11 cellular contexts compared by ENCODE assay signal in the genomic region with DNA sequence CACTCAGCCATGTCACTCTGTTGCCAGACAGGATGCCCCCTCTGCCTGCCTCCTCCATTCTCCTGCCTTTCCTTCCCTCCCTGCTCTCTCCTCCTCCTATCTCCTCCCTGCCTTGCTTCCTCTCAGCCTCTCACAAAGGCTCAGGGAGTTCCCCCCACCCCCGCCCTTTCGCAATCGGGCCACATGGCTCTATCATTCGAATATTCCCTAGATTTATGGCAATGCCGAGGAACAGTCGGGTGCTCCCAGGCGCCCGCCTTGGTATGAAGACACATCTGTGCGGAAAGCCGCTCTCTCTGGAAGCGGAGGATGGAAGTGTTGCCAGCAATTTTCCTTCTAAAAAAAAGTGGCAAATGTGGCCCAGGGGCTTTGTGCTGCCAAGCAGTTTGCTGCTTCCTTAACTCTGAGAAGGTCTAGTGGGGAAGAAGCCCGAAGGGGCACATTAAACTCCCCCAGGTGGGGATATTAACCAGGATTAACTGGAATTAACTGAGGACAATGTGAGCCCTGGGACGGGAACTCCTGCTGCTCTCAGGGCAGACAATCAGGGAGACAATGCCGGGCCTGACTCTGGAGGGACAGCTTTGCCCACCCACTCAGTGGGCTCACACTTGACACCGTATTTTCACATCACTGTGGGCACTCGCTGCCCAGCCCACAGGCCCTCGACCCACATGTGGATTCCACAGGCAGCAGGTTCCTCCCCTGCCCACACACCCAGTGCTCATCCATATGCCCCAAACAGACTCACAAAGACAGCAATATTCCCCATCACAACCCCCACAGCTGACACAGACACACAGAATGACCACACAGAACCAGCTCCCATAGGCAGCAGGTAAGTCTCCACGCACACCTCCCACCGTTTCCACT.
DNase-seq lines count a peak whose midpoint lies in the region; ATAC-seq, FAIRE-seq and TF ChIP-seq lines count a peak whose summit lies in the region.
"Had no signal": no experiment of that assay in that cellular context is flagged by ENCODE, and none has a peak within 500 bp of the region (broad histone marks: within the 10 kb centered on the region; RNA-seq: fewer than 3 reads in every experiment).

No MANE protein-coding gene starts in this region.

- H3K36me3 Mint-ChIP-seq in activated CD8-positive, alpha-beta T cell treated with anti-CD3 and anti-CD28 coated beads, Interleukin-2, amount 10 ng/mL, durations not matched to agents 7 days and 5 days (ENCODE audit: low read depth): no peaks in the 10 kb centered on the region
- no peaks in the 10 kb centered on the region for H3K36me3 Mint-ChIP-seq in activated CD8-positive, alpha-beta T cell treated with anti-CD3 and anti-CD28 coated beads for 36 hours (ENCODE audit: low read depth)

- peaks cover 24% of the 10 kb centered on the region for H3K4me1 Mint-ChIP-seq in activated CD8-positive, alpha-beta T cell treated with anti-CD3 and anti-CD28 coated beads, Interleukin-2, amount 10 ng/mL, durations not matched to agents 7 days and 5 days (ENCODE audit: low read depth)
- peaks cover 39% of the 10 kb centered on the region for H3K4me1 Mint-ChIP-seq in activated CD8-positive, alpha-beta T cell treated with anti-CD3 and anti-CD28 coated beads for 36 hours (ENCODE audit: low read depth)

- FAIRE-seq in GM19239 (lab: Jason Lieb, UNC): no peak

- no peaks in the 10 kb centered on the region for H3K27me3 Mint-ChIP-seq in activated CD8-positive, alpha-beta T cell treated with anti-CD3 and anti-CD28 coated beads, Interleukin-2, amount 10 ng/mL, durations not matched to agents 7 days and 5 days (ENCODE audit: low read depth)
- peaks cover 3% of the 10 kb centered on the region for H3K27me3 Mint-ChIP-seq in activated CD8-positive, alpha-beta T cell treated with anti-CD3 and anti-CD28 coated beads for 36 hours

- intact Hi-C loops in activated CD8-positive, alpha-beta T cell treated with anti-CD3 and anti-CD28 coated beads for 36 hours (cut with micrococcal nuclease): no loop called here

- H3K27ac Mint-ChIP-seq in activated CD8-positive, alpha-beta T cell treated with anti-CD3 and anti-CD28 coated beads, Interleukin-2, amount 10 ng/mL, durations not matched to agents 7 days and 5 days: peak overlapping the region; percentile 16
- no peak overlapping the region for H3K27ac Mint-ChIP-seq in activated CD8-positive, alpha-beta T cell treated with anti-CD3 and anti-CD28 coated beads for 36 hours

- H3K4me3 Mint-ChIP-seq in activated CD8-positive, alpha-beta T cell treated with anti-CD3 and anti-CD28 coated beads, Interleukin-2, amount 10 ng/mL, durations not matched to agents 7 days and 5 days: no peak overlapping the region
- H3K4me3 Mint-ChIP-seq in activated CD8-positive, alpha-beta T cell treated with anti-CD3 and anti-CD28 coated beads for 36 hours: no peak overlapping the region

- CTCF ChIA-PET in activated CD8-positive, alpha-beta T cell treated with anti-CD3 and anti-CD28 coated beads, Interleukin-2, amount 10 ng/mL, durations not matched to agents 7 days and 5 days (lab: Charles Lee): no interaction called here
- CTCF ChIA-PET in activated CD8-positive, alpha-beta T cell treated with anti-CD3 and anti-CD28 coated beads for 36 hours (lab: Charles Lee): no interaction called here

- POLR2A ChIA-PET in activated CD8-positive, alpha-beta T cell treated with anti-CD3 and anti-CD28 coated beads, Interleukin-2, amount 10 ng/mL, durations not matched to agents 7 days and 5 days (lab: Charles Lee): no interaction called here
- POLR2A ChIA-PET in activated CD8-positive, alpha-beta T cell treated with anti-CD3 and anti-CD28 coated beads for 36 hours (lab: Charles Lee): no interaction called here

- no peak for TF ChIP-seq CTCF in activated CD8-positive, alpha-beta T cell treated with anti-CD3 and anti-CD28 coated beads for 36 hours (IDR thresholded peaks at IDR 0.05)
- no peak for TF ChIP-seq CTCF in VCaP (conservative IDR thresholded peaks at IDR 0.05)

- H3K27ac ChIP-seq in VCaP: peak overlapping the region; percentile 69

- H3K9me3 Mint-ChIP-seq in activated CD8-positive, alpha-beta T cell treated with anti-CD3 and anti-CD28 coated beads, Interleukin-2, amount 10 ng/mL, durations not matched to agents 7 days and 5 days (ENCODE audit: insufficient read depth): no peaks in the 10 kb centered on the region
- H3K9me3 Mint-ChIP-seq in activated CD8-positive, alpha-beta T cell treated with anti-CD3 and anti-CD28 coated beads for 36 hours: no peaks in the 10 kb centered on the region

- no peak for DNase-seq in activated CD8-positive, alpha-beta T cell treated with anti-CD3 and anti-CD28 coated beads, Interleukin-2, amount 10 ng/mL, durations not matched to agents 7 days and 5 days
- no peak for DNase-seq in activated CD8-positive, alpha-beta T cell treated with anti-CD3 and anti-CD28 coated beads for 36 hours
- DNase-seq in iris pigment epithelial cell (ENCODE audit: low read depth): peak; percentile 76
- DNase-seq in stromal cell of bone marrow (ENCODE audit: low read depth): peak; percentile 67
- DNase-seq in stimulated activated CD4-positive, alpha-beta T cell treated with anti-CD3 and anti-CD28 coated beads, Interleukin-2, amount 100 ng/mL, for 24 hours: no peak
- DNase-seq in GM19239 (ENCODE audit: insufficient read length, low spot score): no peak
- DNase-seq in NOMO-1 (lab: John Stamatoyannopoulos, UW; ENCODE audit: unreplicated experiment in 2 of 2): no peak
- DNase-seq: activated CD8-positive, alpha-beta memory T cell treated with anti-CD3 and anti-CD28 coated beads, Interleukin-2, amount 50 U/mL, for 48 hours; AML-193; midbrain had no signal

- no peak for ATAC-seq in activated CD8-positive, alpha-beta T cell treated with anti-CD3 and anti-CD28 coated beads, Interleukin-2, amount 10 ng/mL, durations not matched to agents 7 days and 5 days
- ATAC-seq in activated CD8-positive, alpha-beta T cell treated with anti-CD3 and anti-CD28 coated beads for 36 hours: no peak

Comparison
In these comparisons a context has a peak if more than half of its experiments do, and no peak if none do; other contexts are left out.
1. DNase-seq: peak in iris pigment epithelial cell (single experiment) and stromal cell of bone marrow (single experiment); none in activated CD8-positive, alpha-beta T cell treated with anti-CD3 and anti-CD28 coated beads, Interleukin-2, amount 10 ng/mL, durations not matched to agents 7 days and 5 days (single experiment), activated CD8-positive, alpha-beta T cell treated with anti-CD3 and anti-CD28 coated beads for 36 hours (single experiment), stimulated activated CD4-positive, alpha-beta T cell treated with anti-CD3 and anti-CD28 coated beads, Interleukin-2, amount 100 ng/mL, for 24 hours (0 of 2), GM19239 (single experiment) and NOMO-1 (0 of 2).